ENCODE assay signal across 8 cellular contexts in genomic region chr9:124202447-124202971, GRCh38. TPM values are rescaled to one million over a fixed set of nuclear protein-coding genes. Genes with fewer than 3 reads are reported as not detected.
A peak's percentile ranks its signal among the peaks of the same experiment; 100 is the strongest.
DNase-seq lines count a peak whose midpoint lies in the region; ATAC-seq, FAIRE-seq and TF ChIP-seq lines count a peak whose summit lies in the region.

No MANE protein-coding gene starts in this region.

- H3K36me3 Mint-ChIP-seq in activated T-helper 1 cell treated with anti-CD3 and anti-CD28 coated beads, Interleukin-12 subunit alpha, Interleukin-12 subunit beta, Interleukin-2, Interleukin-4 antibody, amounts not matched to agents 30 ng/mL and 10 ng/mL and 1 ng/mL, durations not matched to agents 14 hours and 24 hours and 36 hours (ENCODE audit: low read depth): peaks cover 9% of the 10 kb centered on the region
- H3K36me3 Mint-ChIP-seq in H9 (ENCODE audit: insufficient read depth in 1 of 3, low read depth in 3 of 3): no peaks in the 10 kb centered on the region; a peak in 1 of 7 replicates

- H3K9ac ChIP-seq in OCI-LY1 (ENCODE audit: low read length) (no peak overlapping the region), mesendoderm (ENCODE audit: low read length) (no peak overlapping the region), H9 (ENCODE audit: extremely low read depth, insufficient read length, low read length) (no peak overlapping the region)

- H3K14ac ChIP-seq in H9 (ENCODE audit: insufficient read depth, low read length): no peak overlapping the region

- H3K4me1 Mint-ChIP-seq in activated T-helper 1 cell treated with anti-CD3 and anti-CD28 coated beads, Interleukin-12 subunit alpha, Interleukin-12 subunit beta, Interleukin-2, Interleukin-4 antibody, amounts not matched to agents 30 ng/mL and 10 ng/mL and 1 ng/mL, durations not matched to agents 14 hours and 24 hours and 36 hours (ENCODE audit: low read depth): peaks cover 69% of the 10 kb centered on the region
- peaks cover 5 to 8% of the 10 kb centered on the region in 2 experiments for H3K4me1 Mint-ChIP-seq in H9

- H3K56ac ChIP-seq in mesendoderm (ENCODE audit: low read length) (no peak overlapping the region), H9 (ENCODE audit: insufficient read length, low read depth, low read length) (no peak overlapping the region)

- TF ChIP-seq CTCF in OCI-LY1 (IDR thresholded peaks at IDR 0.05; ENCODE audit: low read length): peak; percentile 15; the same call in 1 of the 2 replicates
- no peak for TF ChIP-seq CTCF in transverse colon (IDR thresholded peaks at IDR 0.05)
- TF ChIP-seq CTCF in H9 (conservative IDR thresholded peaks at IDR 0.05): no peak

- H3K4me1 ChIP-seq in OCI-LY1 (ENCODE audit: insufficient read depth, low read length, severe bottlenecking) (peaks cover 17% of the 10 kb centered on the region), mesendoderm (ENCODE audit: control insufficient read depth, low read depth, low read length) (no peaks in the 10 kb centered on the region), transverse colon (no peaks in the 10 kb centered on the region), H9 (ENCODE audit: insufficient read depth, low read length) (no peaks in the 10 kb centered on the region)

- H4K91ac ChIP-seq in H9 (ENCODE audit: insufficient read length, low read depth, low read length): no peak overlapping the region

- intact Hi-C loops in activated T-helper 1 cell treated with anti-CD3 and anti-CD28 coated beads, Interleukin-12 subunit alpha, Interleukin-12 subunit beta, Interleukin-2, Interleukin-4 antibody, amounts not matched to agents 30 ng/mL and 10 ng/mL and 1 ng/mL, durations not matched to agents 14 hours and 24 hours and 36 hours (cut with micrococcal nuclease): loop anchor here (1.0 to 10.0 kb wide), 6 partner anchors 8 to 978 kb away; no protein-coding TSS in a partner anchor
- intact Hi-C loops in transverse colon (cut with DNase I; ENCODE audit: low total_unique reads): no loop called here

- no peak for TF ChIP-seq POLR2A in transverse colon (IDR thresholded peaks at IDR 0.05)

- peak overlapping the region; percentile 15 for H3K23ac ChIP-seq in mesendoderm (ENCODE audit: low read length)
- H3K23ac ChIP-seq in H9 (ENCODE audit: insufficient read length, low read depth, low read length): no peak overlapping the region

- no peak overlapping the region for H3K18ac ChIP-seq in mesendoderm (ENCODE audit: low read length)
- no peak overlapping the region for H3K18ac ChIP-seq in H9 (ENCODE audit: insufficient read length, low read depth, low read length)

- H4K5ac ChIP-seq in mesendoderm (ENCODE audit: low read length) (no peak overlapping the region), H9 (ENCODE audit: insufficient read length, low read depth, low read length) (no peak overlapping the region)

- peak overlapping the region; percentile 58 for H3K4me3 Mint-ChIP-seq in activated T-helper 1 cell treated with anti-CD3 and anti-CD28 coated beads, Interleukin-12 subunit alpha, Interleukin-12 subunit beta, Interleukin-2, Interleukin-4 antibody, amounts not matched to agents 30 ng/mL and 10 ng/mL and 1 ng/mL, durations not matched to agents 14 hours and 24 hours and 36 hours
- H3K4me3 Mint-ChIP-seq in H9: no peak overlapping the region

- no peaks in the 10 kb centered on the region for H3K79me2 ChIP-seq in OCI-LY1 (ENCODE audit: insufficient read depth, low read length)
- no peaks in the 10 kb centered on the region for H3K79me2 ChIP-seq in mesendoderm (ENCODE audit: control insufficient read depth, insufficient read depth, low read length)
- H3K79me2 ChIP-seq in H9 (ENCODE audit: insufficient read depth, low read length): no peaks in the 10 kb centered on the region

- peaks cover 9% of the 10 kb centered on the region for H3K9me3 Mint-ChIP-seq in activated T-helper 1 cell treated with anti-CD3 and anti-CD28 coated beads, Interleukin-12 subunit alpha, Interleukin-12 subunit beta, Interleukin-2, Interleukin-4 antibody, amounts not matched to agents 30 ng/mL and 10 ng/mL and 1 ng/mL, durations not matched to agents 14 hours and 24 hours and 36 hours
- H3K9me3 Mint-ChIP-seq in H9: peaks cover 2 to 4% of the 10 kb centered on the region in 2 experiments; a peak in 1 of 5 replicates

- in situ Hi-C loops in transverse colon (cut with MboI; ENCODE audit: low pct_ligation_motif_present in 1 of 4, low pct_unique_long_range_greater_than_20kb in 1 of 4, low sequenced_read_pairs in 3 of 4): no loop called here

- H2BK15ac ChIP-seq in mesendoderm (replicated peaks; ENCODE audit: low read depth) (no peak overlapping the region), H9 (ENCODE audit: low read depth, low read length) (no peak overlapping the region)

- no peak overlapping the region for H2BK5ac ChIP-seq in mesendoderm (ENCODE audit: low read length)
- H2BK5ac ChIP-seq in H9 (ENCODE audit: insufficient read length, low read length): no peak overlapping the region

- no peak overlapping the region for H2AFZ ChIP-seq in OCI-LY1 (ENCODE audit: low read length)
- H2AFZ ChIP-seq in H9 (ENCODE audit: low read length): no peak overlapping the region

- H4K8ac ChIP-seq in mesendoderm (ENCODE audit: low read depth, low read length): no peak overlapping the region
- no peak overlapping the region for H4K8ac ChIP-seq in H9 (replicated peaks; ENCODE audit: insufficient read length, low read depth, low read length)

- WGBS in mesendoderm (ENCODE audit: extremely low coverage, insufficient coverage, low lambda C conversion rate): no CpG with 5 or more reads among the region's 5 CpGs
- WGBS in transverse colon (ENCODE audit: low coverage in 1 of 2), 2 donors: 56 to 70% methylated on average over 2 to 5 of the region's 5 CpGs
- WGBS in H9 (ENCODE audit: extremely low coverage, insufficient read length, low lambda C conversion rate): no CpG with 5 or more reads among the region's 5 CpGs

- H3K27ac Mint-ChIP-seq in activated T-helper 1 cell treated with anti-CD3 and anti-CD28 coated beads, Interleukin-12 subunit alpha, Interleukin-12 subunit beta, Interleukin-2, Interleukin-4 antibody, amounts not matched to agents 30 ng/mL and 10 ng/mL and 1 ng/mL, durations not matched to agents 14 hours and 24 hours and 36 hours: peak overlapping the region; percentile 95
- no peak overlapping the region for H3K27ac Mint-ChIP-seq in H9

- H3K27me3 ChIP-seq in OCI-LY1 (ENCODE audit: insufficient read depth, low read length) (no peaks in the 10 kb centered on the region; the same call in 1 of the 2 replicates), mesendoderm (ENCODE audit: insufficient read depth, low read length, poor library complexity) (no peaks in the 10 kb centered on the region), transverse colon (no peaks in the 10 kb centered on the region), H9 (ENCODE audit: insufficient read depth, low read length) (no peaks in the 10 kb centered on the region)

- H3K23me2 ChIP-seq in H9 (ENCODE audit: insufficient read length, low read depth, low read length, poor library complexity, severe bottlenecking): no peaks in the 10 kb centered on the region

- H3K79me1 ChIP-seq in mesendoderm (ENCODE audit: low read length) (no peaks in the 10 kb centered on the region), H9 (ENCODE audit: insufficient read depth, low read depth, low read length, poor library complexity, severe bottlenecking) (no peaks in the 10 kb centered on the region)

- no peak overlapping the region for H2BK12ac ChIP-seq in H9 (ENCODE audit: insufficient read length, low read depth, low read length)

- DNase-seq in GM18507 (ENCODE audit: extremely low spot score, insufficient read length, low read depth) (peak; percentile 62), mesendoderm (peak; percentile 42), transverse colon (peak; percentile 68), H9 (no peak), A172 (ENCODE audit: low spot score) (no peak)
- DNase-seq in activated T-helper 1 cell treated with anti-CD3 and anti-CD28 coated beads, Interleukin-12 subunit alpha, Interleukin-12 subunit beta, Interleukin-2, Interleukin-4 antibody, amounts not matched to agents 30 ng/mL and 10 ng/mL and 1 ng/mL, durations not matched to agents 14 hours and 24 hours and 36 hours (ENCODE audit: low spot score): peak; percentile 71

- H2AK5ac ChIP-seq in mesendoderm (ENCODE audit: low read length): no peak overlapping the region
- H2AK5ac ChIP-seq in H9 (ENCODE audit: insufficient read length, low read length): no peak overlapping the region

- H3K4ac ChIP-seq in mesendoderm (ENCODE audit: low read depth, low read length) (no peak overlapping the region), H9 (ENCODE audit: low read depth, low read length) (no peak overlapping the region)

- no peaks in the 10 kb centered on the region for H3F3A ChIP-seq in OCI-LY1 (ENCODE audit: insufficient read depth, low read length)

- H3K36me3 ChIP-seq in OCI-LY1 (ENCODE audit: insufficient read depth, low read length) (no peaks in the 10 kb centered on the region), mesendoderm (ENCODE audit: control insufficient read depth, insufficient read depth, low read length) (no peaks in the 10 kb centered on the region), transverse colon (no peaks in the 10 kb centered on the region)

- TF ChIP-seq EP300 in transverse colon (IDR thresholded peaks at IDR 0.05; ENCODE audit: low read depth): no peak

- no peaks in the 10 kb centered on the region for H3K9me2 ChIP-seq in OCI-LY1 (ENCODE audit: low read depth, low read length)

- peaks cover 2% of the 10 kb centered on the region for H3K27me3 Mint-ChIP-seq in activated T-helper 1 cell treated with anti-CD3 and anti-CD28 coated beads, Interleukin-12 subunit alpha, Interleukin-12 subunit beta, Interleukin-2, Interleukin-4 antibody, amounts not matched to agents 30 ng/mL and 10 ng/mL and 1 ng/mL, durations not matched to agents 14 hours and 24 hours and 36 hours (ENCODE audit: insufficient read depth)
- H3K27me3 Mint-ChIP-seq in H9 (ENCODE audit: low read depth): peaks cover 20% of the 10 kb centered on the region

- H3K4me2 ChIP-seq in OCI-LY1 (ENCODE audit: low read length): no peak overlapping the region
- H3K4me2 ChIP-seq in mesendoderm (ENCODE audit: low read length): no peak overlapping the region
- H3K4me2 ChIP-seq in H9 (ENCODE audit: insufficient read depth, insufficient read length, low read length): no peak overlapping the region

- no peak overlapping the region for H2BK120ac ChIP-seq in mesendoderm (ENCODE audit: low read depth, low read length)
- H2BK120ac ChIP-seq in H9 (ENCODE audit: low read depth, low read length, poor library complexity, severe bottlenecking): no peak overlapping the region

- ATAC-seq in HG02852 (IDR thresholded peaks at IDR 0.05; ENCODE audit: unreplicated experiment): peak; percentile 71

- H3K27ac ChIP-seq in OCI-LY1 (ENCODE audit: low read depth, low read length, poor library complexity, severe bottlenecking) (no peak overlapping the region), mesendoderm (ENCODE audit: low read depth, low read length) (no peak overlapping the region), transverse colon (peak overlapping the region in 1 of 4 donors; percentile 46), H9 (ENCODE audit: insufficient read length, low read depth, low read length) (no peak overlapping the region)

- peak; percentile 91 for FAIRE-seq in GM18507 (lab: Jason Lieb, UNC)

- H4K20me1 ChIP-seq in OCI-LY1 (ENCODE audit: insufficient read depth, low read length) (no peaks in the 10 kb centered on the region), H9 (ENCODE audit: control insufficient read depth, insufficient read depth, insufficient read length) (no peaks in the 10 kb centered on the region)

- no peak overlapping the region for H3K4me3 ChIP-seq in OCI-LY1 (ENCODE audit: low read depth, low read length, poor library complexity, severe bottlenecking)
- H3K4me3 ChIP-seq in mesendoderm (ENCODE audit: low read length): no peak overlapping the region
- H3K4me3 ChIP-seq in transverse colon: no peak overlapping the region

- no peaks in the 10 kb centered on the region for H3K9me3 ChIP-seq in OCI-LY1 (ENCODE audit: low read length)
- no peaks in the 10 kb centered on the region for H3K9me3 ChIP-seq in transverse colon
- H3K9me3 ChIP-seq in H9 (ENCODE audit: control insufficient read depth, low read depth, low read length): peaks cover 6% of the 10 kb centered on the region

- H3T11ph ChIP-seq in H9 (ENCODE audit: low read length): no peak overlapping the region

- H2BK20ac ChIP-seq in H9 (ENCODE audit: low read depth, low read length, poor library complexity, severe bottlenecking): no peak overlapping the region

RNA-seq across cellular contexts. Expression of gene NEK6, which starts 55.2 kb away (rescaled TPM):
- total RNA-seq in activated T-helper 1 cell treated with anti-CD3 and anti-CD28 coated beads, Interleukin-12 subunit alpha, Interleukin-12 subunit beta, Interleukin-2, Interleukin-4 antibody, amounts not matched to agents 30 ng/mL and 10 ng/mL and 1 ng/mL, durations not matched to agents 14 hours and 24 hours and 36 hours: 17.4 and 21.0 TPM in 2 replicates
- polyA plus RNA-seq in mesendoderm (2013, experiment 1 of 2): 12.8 TPM
- 13.7 TPM for polyA plus RNA-seq in mesendoderm (2013, experiment 2 of 2)
- total RNA-seq in transverse colon (10 to 100 TPM; 12.3 to 31.1 (median 21.6) TPM), H9 (2021) (13.7 and 14.3 TPM in 2 replicates)
- total RNA-seq in A172 (2014; rRNA removed; shearing (Covaris generic)): 33.3 and 35.6 TPM in 2 replicates

Comparison
In these comparisons a context has a peak if more than half of its experiments do, and no peak if none do; other contexts are left out.
1. DNase-seq: peak in GM18507 (single experiment), activated T-helper 1 cell treated with anti-CD3 and anti-CD28 coated beads, Interleukin-12 subunit alpha, Interleukin-12 subunit beta, Interleukin-2, Interleukin-4 antibody, amounts not matched to agents 30 ng/mL and 10 ng/mL and 1 ng/mL, durations not matched to agents 14 hours and 24 hours and 36 hours (single experiment), mesendoderm (single experiment) and transverse colon (single experiment); none in H9 (single experiment) and A172 (single experiment).